In the genomic region with DNA sequence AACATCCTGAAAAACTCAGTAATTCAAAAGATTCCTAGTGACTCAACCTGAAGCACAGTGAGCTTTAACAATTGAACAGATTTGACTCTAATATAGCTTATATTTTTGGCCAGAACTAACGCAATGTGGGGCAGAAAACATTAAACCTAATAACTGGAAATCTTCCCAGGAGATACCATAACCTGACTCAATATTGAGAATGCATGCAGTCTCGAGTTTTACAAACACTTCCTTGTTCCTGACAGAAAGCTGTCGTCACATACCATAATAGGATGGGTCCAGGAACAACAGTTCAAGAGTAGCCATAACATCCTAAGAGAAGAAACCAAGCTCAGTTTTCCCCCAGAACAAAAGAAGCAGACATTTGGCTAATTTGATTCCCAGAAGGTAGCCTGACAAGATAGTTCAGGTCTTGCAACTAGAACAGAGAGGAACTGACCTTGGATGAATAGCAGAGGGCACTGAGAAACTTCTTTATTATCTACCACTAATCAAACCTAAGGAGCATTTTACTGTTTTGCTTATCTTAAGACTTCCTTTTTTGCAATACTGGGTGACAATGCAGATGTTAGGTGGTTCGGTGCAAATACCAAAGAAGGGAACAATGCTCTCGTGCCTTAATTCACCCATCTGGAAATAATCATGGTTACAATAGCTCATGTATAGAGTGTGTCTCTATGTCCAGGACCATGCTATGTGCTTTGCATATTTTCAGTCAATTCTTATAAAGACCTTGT, we compare ENCODE assay signal across 19 cellular contexts. TPM values are rescaled to one million over a fixed set of nuclear protein-coding genes. Genes with fewer than 3 reads are reported as not detected.
A peak's percentile ranks its signal among the peaks of the same experiment; 100 is the strongest.
DNase-seq lines count a peak whose midpoint lies in the region; ATAC-seq, FAIRE-seq and TF ChIP-seq lines count a peak whose summit lies in the region.
"Had no signal": no experiment of that assay in that cellular context is flagged by ENCODE, and none has a peak within 500 bp of the region (broad histone marks: within the 10 kb centered on the region; RNA-seq: fewer than 3 reads in every experiment).

No MANE protein-coding gene starts in this region.

- DNase-seq in HCT116 (ENCODE audit: low read depth, low spot score) = no peak
- DNase-seq in SKM-1 (lab: John Stamatoyannopoulos, UW; ENCODE audit: unreplicated experiment) = peak; percentile 16
- DNase-seq in fibroblast of the aortic adventitia (ENCODE audit: low read depth) = peak; percentile 63
- peak; percentile 82 for DNase-seq in small intestine
- no peak for DNase-seq in A172 (ENCODE audit: low spot score)
- no peak for DNase-seq in caudate nucleus (lab: John Stamatoyannopoulos, UW)
- DNase-seq in NCI-H2196 treated with DMSO at 0.1 percent for 48 hours (lab: John Stamatoyannopoulos, UW; ENCODE audit: unreplicated experiment) = no peak
- DNase-seq: activated CD4-positive, alpha-beta T cell treated with anti-CD3 and anti-CD28 coated beads, Interleukin-2, amount 50 U/mL, for 48 hours; activated naive CD8-positive, alpha-beta T cell treated with anti-CD3 and anti-CD28 coated beads, Interleukin-2, amount 50 U/mL, for 24 hours; activated T-cell treated with anti-CD3 and anti-CD28 coated beads, Interleukin-2, amount 50 U/mL, for 72 hours; NCI-H2171 treated with DMSO at 0.1 percent for 48 hours; sigmoid colon; stimulated activated CD4-positive, alpha-beta T cell treated with anti-CD3 and anti-CD28 coated beads, Interleukin-4, amount 100 ng/mL, for 1 hour; stimulated activated CD8-positive, alpha-beta memory T cell treated with anti-CD3 and anti-CD28 coated beads, Interleukin-4, amount 100 ng/mL, for 48 hours had no signal

- TF ChIP-seq CTCF in HCT116 (IDR thresholded peaks at IDR 0.05 in 2 of 3, conservative IDR thresholded peaks at IDR 0.05 in 1 of 3; ENCODE audit: borderline replicate concordance in 1 of 3, insufficient read depth in 1 of 3, low read depth in 2 of 3, low read length in 2 of 3) = no peak
- no peak for TF ChIP-seq CTCF in fibroblast of the aortic adventitia (IDR thresholded peaks at IDR 0.05; ENCODE audit: insufficient read depth, low read length)

- no peak for FAIRE-seq in small intestine (lab: Jason Lieb, UNC)

- intact Hi-C loops in HCT116 (cut with micrococcal nuclease) = no loop called here

- TF ChIP-seq POLR2A in HCT116 (IDR thresholded peaks at IDR 0.05; ENCODE audit: borderline replicate concordance, extremely low read depth, insufficient read depth, insufficient read length) = no peak

- POLR2A ChIA-PET in HCT116 (lab: Charles Lee) = interaction anchor here (1.0 to 4.1 kb wide), 3 partner anchors 39 to 52 kb away, joined by 3 to 16 read pairs (median 14); partner anchors contain the start of gene ACSL5

- no TSS peak for BruUV-seq in HCT116 (replicated peaks; lab: Mats Ljungman, UMichigan)

- WGBS in small intestine, 3 donors = 6 to 39% (median 18%) methylated on average over 5 of the region's 5 CpGs

- H3K4me1 ChIP-seq in HCT116 (ENCODE audit: control insufficient read depth in 1 of 2, insufficient read depth in 2 of 2, low read length in 2 of 2) (peaks cover 64 to 92% of the 10 kb centered on the region in 2 experiments), small intestine (ENCODE audit: control insufficient read depth in 2 of 2, insufficient read depth in 1 of 2, low read depth in 1 of 2, low read length in 1 of 2) (peaks cover 7 to 9% of the 10 kb centered on the region in 2 donors)
- H3K4me1 ChIP-seq: sigmoid colon had no signal

- H3K79me2 ChIP-seq in HCT116 (ENCODE audit: insufficient read depth, low read length) = no peaks in the 10 kb centered on the region

- CTCF ChIA-PET in HCT116 (lab: Charles Lee) = interaction anchor here (1.0 to 4.4 kb wide), 2 partner anchors 27 to 99 kb away, joined by 3 to 26 read pairs; no protein-coding TSS in a partner anchor

- ATAC-seq in HCT116 = no peak
- ATAC-seq in HG02981 (IDR thresholded peaks at IDR 0.05; ENCODE audit: unreplicated experiment) = no peak
- ATAC-seq: activated naive CD8-positive, alpha-beta T cell treated with anti-CD3 and anti-CD28 coated beads, Interleukin-2, amount 50 U/mL, for 24 hours; activated T-cell treated with anti-CD3 and anti-CD28 coated beads, Interleukin-2, amount 50 U/mL, for 72 hours had no signal

- TF ChIP-seq RAD21 in HCT116 (IDR thresholded peaks at IDR 0.05; ENCODE audit: low read depth) = no peak

- H3K9me3 ChIP-seq in HCT116 (ENCODE audit: control insufficient read depth in 1 of 2, insufficient read depth in 1 of 2, low read depth in 1 of 2, low read length in 2 of 2) = no peaks in the 10 kb centered on the region
- H3K9me3 ChIP-seq in small intestine (ENCODE audit: control insufficient read depth, low read depth) = no peaks in the 10 kb centered on the region
- H3K9me3 ChIP-seq: sigmoid colon had no signal

- no peaks in the 10 kb centered on the region for H4K20me1 ChIP-seq in HCT116 (ENCODE audit: insufficient read depth)

- no peaks in the 10 kb centered on the region for H3K9me2 ChIP-seq in HCT116 (ENCODE audit: insufficient read depth)

- no peaks in the 10 kb centered on the region for H3K36me3 ChIP-seq in HCT116 (ENCODE audit: control insufficient read depth in 1 of 2, insufficient read depth in 2 of 2, low read length in 2 of 2)
- no peaks in the 10 kb centered on the region for H3K36me3 ChIP-seq in small intestine (ENCODE audit: control insufficient read depth in 2 of 2, insufficient read depth in 2 of 2, low read length in 2 of 2)
- H3K36me3 ChIP-seq: sigmoid colon had no signal

- H3K4me2 ChIP-seq in HCT116 (ENCODE audit: low read length) = peak overlapping the region; percentile 67

- H3K27me3 ChIP-seq in HCT116 (ENCODE audit: insufficient read depth, low read length) = no peaks in the 10 kb centered on the region
- no peaks in the 10 kb centered on the region for H3K27me3 ChIP-seq in small intestine (ENCODE audit: control insufficient read depth in 2 of 2, insufficient read depth in 2 of 2, low read length in 2 of 2)
- H3K27me3 ChIP-seq: sigmoid colon had no signal

- peak overlapping the region; percentile 32 for H2AFZ ChIP-seq in HCT116 (ENCODE audit: low read depth, low read length, poor library complexity, severe bottlenecking)

- H3K9ac ChIP-seq in HCT116 (ENCODE audit: low read length) = peak overlapping the region; percentile 48

- H3K4me3 ChIP-seq in HCT116 (replicated peaks in 1 of 2; ENCODE audit: low read depth in 1 of 2, low read length in 2 of 2) (no peak overlapping the region), fibroblast of the aortic adventitia (ENCODE audit: low read depth, low read length) (no peak overlapping the region), small intestine (ENCODE audit: low read depth in 1 of 2, low read length in 2 of 2) (no peak overlapping the region)
- H3K4me3 ChIP-seq: sigmoid colon, SK-N-MC had no signal

- peak overlapping the region; percentile 30; the same call in 1 of the 2 replicates for H3K27ac ChIP-seq in HCT116 (ENCODE audit: low read depth, low read length)
- peak overlapping the region; percentile 84 to 90 for H3K27ac ChIP-seq in small intestine (ENCODE audit: low read depth in 1 of 2, low read length in 1 of 2)
- H3K27ac ChIP-seq in caudate nucleus (ENCODE audit: low read depth, low read length) = no peak overlapping the region
- H3K27ac ChIP-seq: sigmoid colon, SK-N-MC had no signal

- RAD21 ChIA-PET in HCT116 (lab: Charles Lee; ENCODE audit: low non-redundant PET in 1 of 2, low total read pairs in 2 of 2, uncharacterized antibody in 2 of 2, unreplicated experiment in 2 of 2) = interaction anchor here in 1 of 2 experiments (0.5 to 1.3 kb wide), 2 partner anchors 39 to 155 kb away, joined by 3 read pairs; partner anchors contain the start of gene ACSL5

TF ChIP-seq in HCT116, 20 proteins besides CTCF, POLR2A, EP300 and RAD21:
- TF ChIP-seq SRF (IDR thresholded peaks at IDR 0.05; ENCODE audit: low read depth) (no peak), FOSL1 (IDR thresholded peaks at IDR 0.05; ENCODE audit: low read depth) (no peak), JUND (IDR thresholded peaks at IDR 0.05) (no peak), ELF1 (IDR thresholded peaks at IDR 0.05; ENCODE audit: borderline replicate concordance, low read depth) (no peak), CEBPB (IDR thresholded peaks at IDR 0.05; ENCODE audit: low read depth) (no peak), ZNF274 (IDR thresholded peaks at IDR 0.05; ENCODE audit: low read depth, low read length) (no peak), SP1 (IDR thresholded peaks at IDR 0.05; ENCODE audit: low read depth) (no peak), POLR2AphosphoS5 (IDR thresholded peaks at IDR 0.05; ENCODE audit: low read depth, low read length) (no peak), EZH2 (IDR thresholded peaks at IDR 0.05) (no peak), SIN3A (IDR thresholded peaks at IDR 0.05; ENCODE audit: low read depth) (no peak), YY1 (IDR thresholded peaks at IDR 0.05; ENCODE audit: extremely low read depth, insufficient replicate concordance, low read depth, low read length) (no peak)
- TF ChIP-seq, protein P1, sequence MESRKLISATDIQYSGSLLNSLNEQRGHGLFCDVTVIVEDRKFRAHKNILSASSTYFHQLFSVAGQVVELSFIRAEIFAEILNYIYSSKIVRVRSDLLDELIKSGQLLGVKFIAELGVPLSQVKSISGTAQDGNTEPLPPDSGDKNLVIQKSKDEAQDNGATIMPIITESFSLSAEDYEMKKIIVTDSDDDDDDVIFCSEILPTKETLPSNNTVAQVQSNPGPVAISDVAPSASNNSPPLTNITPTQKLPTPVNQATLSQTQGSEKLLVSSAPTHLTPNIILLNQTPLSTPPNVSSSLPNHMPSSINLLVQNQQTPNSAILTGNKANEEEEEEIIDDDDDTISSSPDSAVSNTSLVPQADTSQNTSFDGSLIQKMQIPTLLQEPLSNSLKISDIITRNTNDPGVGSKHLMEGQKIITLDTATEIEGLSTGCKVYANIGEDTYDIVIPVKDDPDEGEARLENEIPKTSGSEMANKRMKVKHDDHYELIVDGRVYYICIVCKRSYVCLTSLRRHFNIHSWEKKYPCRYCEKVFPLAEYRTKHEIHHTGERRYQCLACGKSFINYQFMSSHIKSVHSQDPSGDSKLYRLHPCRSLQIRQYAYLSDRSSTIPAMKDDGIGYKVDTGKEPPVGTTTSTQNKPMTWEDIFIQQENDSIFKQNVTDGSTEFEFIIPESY (IDR thresholded peaks at IDR 0.05; ENCODE audit: extremely low read depth, insufficient replicate concordance, low read length) = no peak

RNA-seq across cellular contexts. Expression of gene ACSL5, which starts 38.6 kb away (rescaled TPM):
- 195 TPM for total RNA-seq in HCT116 (2021; ENCODE audit: unreplicated experiment)
- 101 and 149 TPM in 2 replicates for polyA plus RNA-seq in HCT116 (2012)
- total RNA-seq in fibroblast of the aortic adventitia (ENCODE audit: low replicate concordance) = 2.6 and 15.1 TPM in 2 replicates
- polyA plus RNA-seq in small intestine = 100 to 1,000 TPM; 163 to 425 (median 338) TPM
- 0.91 and 0.96 TPM in 2 replicates for total RNA-seq in A172 (2014; rRNA removed; shearing (Covaris generic))

RNA-seq across cellular contexts. Expression of gene TECTB, which starts 52.1 kb away (rescaled TPM):
- total RNA-seq in HCT116 (2021; ENCODE audit: unreplicated experiment) (0.07 TPM), fibroblast of the aortic adventitia (ENCODE audit: low replicate concordance) (not detected in 2 replicates)
- polyA plus RNA-seq in HCT116 (2012) = not detected in 2 replicates
- polyA plus RNA-seq in small intestine = under 1 TPM in 1 of 3 donors, not detected in 2; 0.03 TPM
- not detected in 2 replicates for total RNA-seq in A172 (2014; rRNA removed; shearing (Covaris generic))
- total RNA-seq: activated T-cell treated with anti-CD3 and anti-CD28 coated beads, Interleukin-2, amount 50 U/mL, for 72 hours; cerebellum; glomerular endothelial cell; lung microvascular endothelial cell; sigmoid colon had no signal
- polyA plus RNA-seq: sigmoid colon had no signal

Comparison
In these comparisons a context has a peak if more than half of its experiments do, and no peak if none do; other contexts are left out.
1. DNase-seq: peak in SKM-1 (single experiment), fibroblast of the aortic adventitia (single experiment) and small intestine (single experiment); none in HCT116 (single experiment), A172 (single experiment), caudate nucleus (0 of 61) and NCI-H2196 treated with DMSO at 0.1 percent for 48 hours (single experiment).
2. RNA of gene ACSL5, which starts 38.6 kb away (total RNA-seq): 195 TPM in HCT116 (single experiment); 2.6 to 15.1 TPM in fibroblast of the aortic adventitia and 0.91 to 0.96 TPM in A172; every median in the first group is over 10 times any median in the second.